In the genomic region with DNA sequence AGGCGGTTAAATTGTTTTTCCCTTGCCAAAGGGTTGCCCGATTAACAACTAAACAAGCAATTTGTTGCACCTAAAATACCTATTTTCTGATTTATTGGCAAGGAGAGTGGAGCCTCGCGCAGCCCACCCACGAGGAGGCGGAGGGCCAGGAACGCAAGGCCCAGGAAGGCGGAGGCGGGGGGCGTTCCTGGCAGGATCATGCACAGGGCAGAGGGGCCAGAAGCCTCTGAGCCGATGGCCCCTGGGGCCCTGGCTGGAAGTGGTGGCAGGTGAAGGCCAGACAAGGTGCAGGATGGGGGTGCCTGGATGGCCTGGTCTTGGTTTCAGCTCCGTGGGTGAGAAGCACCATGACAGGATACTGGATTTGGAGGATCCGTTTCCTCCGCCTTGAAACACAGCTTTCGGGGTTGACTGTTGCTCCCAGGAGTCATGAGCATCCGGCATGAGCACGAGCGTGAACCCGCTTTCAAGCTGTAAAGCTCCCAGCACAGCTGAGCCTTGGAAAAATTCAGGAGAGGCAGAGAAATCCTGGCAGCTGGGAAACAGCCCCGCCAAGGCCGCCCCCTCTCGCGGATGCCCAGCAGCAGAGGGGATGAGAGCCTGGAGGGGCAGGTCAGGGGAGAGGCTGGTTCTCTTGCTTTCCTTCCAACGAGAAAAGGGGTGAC, we compare ENCODE assay signal across 29 cellular contexts. TPM values are rescaled to one million over a fixed set of nuclear protein-coding genes. Genes with fewer than 3 reads are reported as not detected.
"Had no signal": no experiment of that assay in that cellular context is flagged by ENCODE, and none has a peak within 500 bp of the region (broad histone marks: within the 10 kb centered on the region; RNA-seq: fewer than 3 reads in every experiment).

No MANE protein-coding gene starts in this region.

- H3K9me3 ChIP-seq: colonic mucosa, esophagus muscularis mucosa, gastroesophageal sphincter, heart left ventricle, left lung, mucosa of descending colon, right lobe of liver, suprapubic skin, thyroid gland, vagina had no signal

- H3K27ac ChIP-seq: colonic mucosa, esophagus muscularis mucosa, foreskin keratinocyte, gastroesophageal sphincter, heart left ventricle, hepatocyte, left lung, parathyroid adenoma, right lobe of liver, suprapubic skin, thyroid gland, vagina had no signal

- DNase-seq: colonic mucosa; effector memory CD4-positive, alpha-beta T cell; foreskin keratinocyte; left cardiac atrium; mesenchymal stem cell; mucosa of descending colon; naive B cell; right lobe of liver; stimulated activated CD4-positive, alpha-beta T cell treated with anti-CD3 and anti-CD28 coated beads, Interleukin-12 subunit alpha, Interleukin-12 subunit beta, amount 100 ng/mL, for 4 hours; stimulated activated CD4-positive, alpha-beta T cell treated with anti-CD3 and anti-CD28 coated beads, Interleukin-1b, Interleukin-23, amount 100 ng/mL, for 48 hours; stimulated activated CD4-positive, alpha-beta T cell treated with anti-CD3 and anti-CD28 coated beads, Interleukin-4, amount 100 ng/mL, for 1 hour; stimulated activated CD8-positive, alpha-beta memory T cell treated with anti-CD3 and anti-CD28 coated beads, Interleukin-4, amount 100 ng/mL, for 48 hours; stimulated activated naive CD4-positive, alpha-beta T cell; stimulated activated naive CD8-positive, alpha-beta T cell treated with anti-CD3 and anti-CD28 coated beads, Interleukin-15, amount 100 ng/mL, for 72 hours; thyroid gland; trophoblast cell had no signal

- H2AFZ ChIP-seq: hepatocyte, parathyroid adenoma had no signal

- H3K4me3 ChIP-seq: colonic mucosa, esophagus muscularis mucosa, gastroesophageal sphincter, heart left ventricle, hepatocyte, left lung, mucosa of descending colon, right lobe of liver, smooth muscle cell, suprapubic skin, thyroid gland, vagina had no signal

- H3K4me2 ChIP-seq: hepatocyte, smooth muscle cell had no signal

- H3K79me2 ChIP-seq: hepatocyte had no signal

- H3K27me3 ChIP-seq: colonic mucosa, foreskin keratinocyte, hepatocyte, right lobe of liver, thyroid gland, vagina had no signal

- H3K36me3 ChIP-seq: colonic mucosa, esophagus muscularis mucosa, gastroesophageal sphincter, heart left ventricle, left lung, right lobe of liver, suprapubic skin, thyroid gland, vagina had no signal

- H3K9ac ChIP-seq: parathyroid adenoma had no signal

- ATAC-seq: foreskin keratinocyte; gastroesophageal sphincter; heart left ventricle; left cardiac atrium; left lung; mucosa of descending colon; natural killer cell treated with Interleukin-12 subunit alpha and Interleukin-12 subunit beta and Interleukin-15 and Interleukin-18, amount 100 ng/mL, for 72 hours; right lobe of liver; stimulated activated naive CD8-positive, alpha-beta T cell treated with anti-CD3 and anti-CD28 coated beads, Interleukin-15, amount 100 ng/mL, for 72 hours had no signal

RNA-seq across cellular contexts. Expression of gene AJAP1, which starts 35.0 kb away (rescaled TPM):
- total RNA-seq: endothelial cell of umbilical vein; fibroblast of lung; lung microvascular endothelial cell; natural killer cell treated with Interleukin-12 subunit alpha and Interleukin-12 subunit beta and Interleukin-15 and Interleukin-18, amount 100 ng/mL, for 72 hours had no signal
- polyA plus RNA-seq: endothelial cell of umbilical vein had no signal
